ENCODE assay signal across 9 cellular contexts in the genomic region with DNA sequence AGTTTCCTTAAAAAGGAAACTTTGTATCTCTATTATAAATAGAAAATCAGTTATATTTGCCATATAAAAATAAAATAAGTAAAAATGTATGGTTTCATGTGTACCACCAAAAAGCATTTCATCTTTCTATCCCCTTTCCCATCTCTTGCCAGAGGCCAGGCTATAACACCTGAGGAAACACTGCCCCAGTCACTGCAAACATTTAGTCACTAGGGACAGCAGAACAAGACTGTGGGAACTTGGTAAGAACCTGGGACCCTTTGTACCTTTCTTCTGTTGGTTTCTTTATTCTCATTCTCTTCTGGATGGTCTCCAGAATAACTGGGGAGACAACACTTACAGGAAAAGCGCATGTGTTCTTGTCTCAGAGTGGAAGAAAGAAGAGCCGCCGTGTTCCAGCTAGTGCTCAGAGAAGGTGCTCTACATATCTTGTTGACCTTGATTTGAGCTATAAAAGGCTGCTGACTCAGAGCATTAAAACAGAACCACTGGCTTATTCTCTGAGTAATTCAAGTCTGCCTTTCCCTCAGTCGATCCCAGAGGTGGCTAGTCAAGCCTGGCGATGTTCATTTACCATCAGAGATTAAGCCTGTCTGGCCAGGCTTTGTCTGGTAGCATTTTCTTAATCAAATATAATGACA.
DNase-seq lines count a peak whose midpoint lies in the region; ATAC-seq and TF ChIP-seq lines count a peak whose summit lies in the region.
"Had no signal": no experiment of that assay in that cellular context is flagged by ENCODE, and none has a peak within 500 bp of the region (broad histone marks: within the 10 kb centered on the region; RNA-seq: fewer than 3 reads in every experiment).

No MANE protein-coding gene starts in this region.

- peak overlapping the region; percentile 71 for H3K9ac ChIP-seq in smooth muscle cell (ENCODE audit: low read depth)

- H3K4me3 ChIP-seq in astrocyte of the cerebellum (ENCODE audit: low read depth, low read length) (no peak overlapping the region), right cardiac atrium (ENCODE audit: low read length) (no peak overlapping the region), smooth muscle cell (no peak overlapping the region)

- H4K20me1 ChIP-seq in smooth muscle cell (ENCODE audit: low read depth): no peaks in the 10 kb centered on the region

- H3F3A ChIP-seq in smooth muscle cell (ENCODE audit: low read depth): peaks cover 26% of the 10 kb centered on the region

- intact Hi-C loops in right cardiac atrium (cut with DNase I): no loop called here

- no peak for TF ChIP-seq CTCF in astrocyte of the cerebellum (IDR thresholded peaks at IDR 0.05; ENCODE audit: low read depth, low read length, missing control alignments)
- TF ChIP-seq CTCF in smooth muscle cell (IDR thresholded peaks at IDR 0.05; ENCODE audit: borderline replicate concordance, insufficient read depth, poor library complexity, severe bottlenecking): no peak

- 64% methylated on average over 5 of the region's 5 CpGs for WGBS in right cardiac atrium
- 23% methylated on average over 5 of the region's 5 CpGs for WGBS in smooth muscle cell (ENCODE audit: low lambda C conversion rate)

- H3K27ac ChIP-seq in right cardiac atrium (ENCODE audit: low read length) (peak overlapping the region; percentile 86), smooth muscle cell (ENCODE audit: low read depth) (peak overlapping the region; percentile 97)

- peak overlapping the region; percentile 70 for H3K4me2 ChIP-seq in smooth muscle cell

- peak; percentile 41 for DNase-seq in HCEC 1CT
- peak; percentile 29 for DNase-seq in astrocyte of the cerebellum (ENCODE audit: low read depth)
- DNase-seq in right cardiac atrium: peak in 1 of 3 donors; percentile 28
- no peak for DNase-seq in smooth muscle cell (lab: John Stamatoyannopoulos, UW; ENCODE audit: unreplicated experiment)
- DNase-seq in OCI-M1 (lab: John Stamatoyannopoulos, UW): no peak
- no peak for DNase-seq in activated CD8-positive, alpha-beta memory T cell treated with anti-CD3 and anti-CD28 coated beads, Interleukin-2, amount 50 U/mL, for 4 hours
- DNase-seq in anterior cingulate cortex (lab: John Stamatoyannopoulos, UW): no peak
- DNase-seq: activated T-cell treated with anti-CD3 and anti-CD28 coated beads for 4 hours had no signal

- H3K9me3 ChIP-seq in right cardiac atrium (ENCODE audit: control insufficient read depth, low read length) (no peaks in the 10 kb centered on the region), smooth muscle cell (replicated peaks; ENCODE audit: low read depth) (no peaks in the 10 kb centered on the region)

- no peak overlapping the region for H2AFZ ChIP-seq in smooth muscle cell (ENCODE audit: low read depth)

- H3K36me3 ChIP-seq in smooth muscle cell (ENCODE audit: low read depth): no peaks in the 10 kb centered on the region

- no peaks in the 10 kb centered on the region for H3K27me3 ChIP-seq in right cardiac atrium (ENCODE audit: control insufficient read depth, insufficient read depth)
- no peaks in the 10 kb centered on the region for H3K27me3 ChIP-seq in smooth muscle cell (ENCODE audit: low read depth)

- in situ Hi-C loops in astrocyte of the cerebellum (cut with HindIII; ENCODE audit: low sequenced_read_pairs): no loop called here

- H3K79me2 ChIP-seq in smooth muscle cell (ENCODE audit: low read depth): peaks cover 48% of the 10 kb centered on the region

- ATAC-seq in right cardiac atrium (peak; percentile 82 to 94), HG02973 (IDR thresholded peaks at IDR 0.05; ENCODE audit: unreplicated experiment) (no peak)

- H3K4me1 ChIP-seq in right cardiac atrium (ENCODE audit: control insufficient read depth, insufficient read depth, low read length) (no peaks in the 10 kb centered on the region), smooth muscle cell (ENCODE audit: low read depth) (peaks cover 20% of the 10 kb centered on the region)

Comparison
In these comparisons a context has a peak if more than half of its experiments do, and no peak if none do; other contexts are left out.
1. DNase-seq: peak in HCEC 1CT (single experiment) and astrocyte of the cerebellum (single experiment); none in smooth muscle cell (single experiment), OCI-M1 (single experiment), activated CD8-positive, alpha-beta memory T cell treated with anti-CD3 and anti-CD28 coated beads, Interleukin-2, amount 50 U/mL, for 4 hours (single experiment) and anterior cingulate cortex (0 of 58).